30 cellular contexts compared by ENCODE assay signal in the genomic region with DNA sequence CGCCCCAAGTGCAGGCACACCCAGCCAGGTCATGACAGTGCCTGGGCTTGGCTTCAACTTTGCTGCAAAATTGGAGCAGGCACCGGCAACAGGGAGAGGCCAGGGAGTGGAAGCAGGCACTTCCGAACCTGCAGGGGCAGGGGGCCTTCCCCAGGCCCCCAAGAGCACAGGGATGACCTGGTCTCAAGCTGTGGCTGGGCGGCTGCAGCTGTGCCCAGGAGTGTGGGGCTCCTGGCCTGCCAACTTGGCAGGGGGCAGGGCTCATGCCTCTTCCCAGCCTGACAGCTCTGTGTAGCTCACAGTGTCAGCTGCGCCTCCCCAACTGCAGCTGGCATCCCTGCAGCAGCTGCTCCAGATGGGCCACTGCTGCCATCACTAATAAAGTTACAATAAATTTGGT. TPM values are rescaled to one million over a fixed set of nuclear protein-coding genes. Genes with fewer than 3 reads are reported as not detected.
DNase-seq lines count a peak whose midpoint lies in the region; ATAC-seq and TF ChIP-seq lines count a peak whose summit lies in the region.
"Had no signal": no experiment of that assay in that cellular context is flagged by ENCODE, and none has a peak within 500 bp of the region (broad histone marks: within the 10 kb centered on the region; RNA-seq: fewer than 3 reads in every experiment).

No MANE protein-coding gene starts in this region.

- ATAC-seq in SK-N-SH treated with all-trans-retinoic acid at 6 μM for 48 hours (no peak), HG03442 (IDR thresholded peaks at IDR 0.05; ENCODE audit: unreplicated experiment) (no peak), HG03342 (IDR thresholded peaks at IDR 0.05; ENCODE audit: unreplicated experiment) (no peak)
- no peak for ATAC-seq in activated CD8-positive, alpha-beta memory T cell treated with anti-CD3 and anti-CD28 coated beads, Interleukin-2, amount 10 ng/mL, durations not matched to agents 7 days and 5 days
- ATAC-seq: activated T-cell treated with anti-CD3 and anti-CD28 coated beads, Interleukin-2, amount 50 U/mL, for 72 hours had no signal

- peaks cover 11% of the 10 kb centered on the region in 2 experiments; a peak in 3 of 4 replicates for H3K4me1 ChIP-seq in SK-N-SH (ENCODE audit: control insufficient read depth in 1 of 2, insufficient read depth in 2 of 2, low read depth in 1 of 2, low read length in 1 of 2)

- H3K27ac ChIP-seq in SK-N-SH (ENCODE audit: low read depth in 2 of 2, low read length in 1 of 2), result no peak overlapping the region
- H3K27ac ChIP-seq: hepatocyte, HL-60, ovary, thyroid gland, WERI-Rb-1 had no signal

- no peaks in the 10 kb centered on the region for H3K9me2 ChIP-seq in SK-N-SH

- H3K4me2 ChIP-seq in SK-N-SH, result no peak overlapping the region
- H3K4me2 ChIP-seq: hepatocyte had no signal

- POLR2A ChIA-PET in SK-N-SH (lab: Yijun Ruan, JAX), result interaction anchor here (0.5 kb wide), 1 partner anchor 493 kb away, joined by 4 read pairs; no protein-coding TSS in a partner anchor

- DNase-seq in SK-N-SH (peak; percentile 12), SHP77 (lab: John Stamatoyannopoulos, UW) (peak; percentile 14 to 60), head of caudate nucleus (peak in 23 of 42 donors; percentile 1 to 59 (median 29)), posterior vena cava (ENCODE audit: low spot score) (peak; percentile 59)
- no peak for DNase-seq in activated CD8-positive, alpha-beta memory T cell treated with anti-CD3 and anti-CD28 coated beads, Interleukin-2, amount 10 ng/mL, durations not matched to agents 7 days and 5 days
- DNase-seq: activated CD4-positive, alpha-beta T cell treated with anti-CD3 and anti-CD28 coated beads, Interleukin-2, amount 10 ng/mL, durations not matched to agents 7 days and 5 days; activated naive CD4-positive, alpha-beta T cell treated with Interleukin-2 at 50 U/mL for 16 hours; activated T-cell treated with anti-CD3 and anti-CD28 coated beads, Interleukin-2, amount 50 U/mL, for 72 hours; CD4-positive, alpha-beta T cell; effector memory CD4-positive, alpha-beta T cell; erythroblast; HFFc6; NCI-H1436 treated with DMSO at 0.1 percent for 48 hours; NCI-H2107; NCI-H446; NCI-H82; nephron progenitor cell; OCI-M1; ovary; T1000; thyroid gland; WERI-Rb-1 had no signal

- H4K20me1 ChIP-seq in SK-N-SH (ENCODE audit: insufficient read depth), result peaks cover 5% of the 10 kb centered on the region; the same call in 1 of the 2 replicates

- no peaks in the 10 kb centered on the region for H3K4me1 Mint-ChIP-seq in activated CD8-positive, alpha-beta memory T cell treated with anti-CD3 and anti-CD28 coated beads, Interleukin-2, amount 10 ng/mL, durations not matched to agents 7 days and 5 days
- H3K4me1 Mint-ChIP-seq: activated CD4-positive, alpha-beta T cell treated with anti-CD3 and anti-CD28 coated beads, Interleukin-2, amount 10 ng/mL, durations not matched to agents 7 days and 5 days had no signal

- TF ChIP-seq RAD21 in SK-N-SH (IDR thresholded peaks at IDR 0.05; ENCODE audit: low read length), result no peak

- peaks cover 16% of the 10 kb centered on the region for H3F3A ChIP-seq in SK-N-SH (replicated peaks; ENCODE audit: insufficient read depth)

- no peak overlapping the region for H2AFZ ChIP-seq in SK-N-SH (ENCODE audit: low read depth)
- H2AFZ ChIP-seq: hepatocyte had no signal

- H3K4me3 Mint-ChIP-seq in activated CD8-positive, alpha-beta memory T cell treated with anti-CD3 and anti-CD28 coated beads, Interleukin-2, amount 10 ng/mL, durations not matched to agents 7 days and 5 days, result no peak overlapping the region
- H3K4me3 Mint-ChIP-seq: activated CD4-positive, alpha-beta T cell treated with anti-CD3 and anti-CD28 coated beads, Interleukin-2, amount 10 ng/mL, durations not matched to agents 7 days and 5 days; activated T-cell treated with anti-CD3 and anti-CD28 coated beads, Interleukin-2, amount 50 U/mL, for 72 hours; brain; CD4-positive, alpha-beta T cell; HFFc6; mesothelial cell of epicardium; nephron progenitor cell; stimulated activated naive CD8-positive, alpha-beta T cell treated with anti-CD3 and anti-CD28 coated beads, Interleukin-15, Interleukin-2, amounts not matched to agents 100 ng/mL and 50 ng/mL, for 24 hours had no signal

- no peak for TF ChIP-seq CTCF in SK-N-SH (IDR thresholded peaks at IDR 0.05)

- H3K9ac ChIP-seq in SK-N-SH, result no peak overlapping the region

- no peaks in the 10 kb centered on the region for H3K36me3 ChIP-seq in SK-N-SH (replicated peaks in 1 of 2; ENCODE audit: control insufficient read depth in 1 of 2, insufficient read depth in 2 of 2, low read length in 1 of 2)
- H3K36me3 ChIP-seq: ovary, thyroid gland, WERI-Rb-1 had no signal

- H3K27me3 Mint-ChIP-seq in activated CD8-positive, alpha-beta memory T cell treated with anti-CD3 and anti-CD28 coated beads, Interleukin-2, amount 10 ng/mL, durations not matched to agents 7 days and 5 days, result no peaks in the 10 kb centered on the region
- H3K27me3 Mint-ChIP-seq: activated CD4-positive, alpha-beta T cell treated with anti-CD3 and anti-CD28 coated beads, Interleukin-2, amount 10 ng/mL, durations not matched to agents 7 days and 5 days; brain; CD4-positive, alpha-beta T cell; stimulated activated naive CD8-positive, alpha-beta T cell treated with anti-CD3 and anti-CD28 coated beads, Interleukin-15, Interleukin-2, amounts not matched to agents 100 ng/mL and 50 ng/mL, for 24 hours had no signal

- H3K9me3 ChIP-seq in SK-N-SH, result no peaks in the 10 kb centered on the region
- H3K9me3 ChIP-seq: ovary, thyroid gland had no signal

- H3K36me3 Mint-ChIP-seq in activated CD8-positive, alpha-beta memory T cell treated with anti-CD3 and anti-CD28 coated beads, Interleukin-2, amount 10 ng/mL, durations not matched to agents 7 days and 5 days, result no peaks in the 10 kb centered on the region
- H3K36me3 Mint-ChIP-seq: mesothelial cell of epicardium had no signal

- H3K27me3 ChIP-seq in SK-N-SH (ENCODE audit: insufficient read depth), result no peaks in the 10 kb centered on the region
- H3K27me3 ChIP-seq: hepatocyte, ovary, thyroid gland had no signal

- H3K9me3 Mint-ChIP-seq in activated CD8-positive, alpha-beta memory T cell treated with anti-CD3 and anti-CD28 coated beads, Interleukin-2, amount 10 ng/mL, durations not matched to agents 7 days and 5 days (ENCODE audit: low read depth), result no peaks in the 10 kb centered on the region
- H3K9me3 Mint-ChIP-seq: activated CD4-positive, alpha-beta T cell treated with anti-CD3 and anti-CD28 coated beads, Interleukin-2, amount 10 ng/mL, durations not matched to agents 7 days and 5 days; activated T-cell treated with anti-CD3 and anti-CD28 coated beads, Interleukin-2, amount 50 U/mL, for 72 hours; brain; CD4-positive, alpha-beta T cell; HFFc6; mesothelial cell of epicardium; nephron progenitor cell; stimulated activated naive CD8-positive, alpha-beta T cell treated with anti-CD3 and anti-CD28 coated beads, Interleukin-15, Interleukin-2, amounts not matched to agents 100 ng/mL and 50 ng/mL, for 24 hours had no signal

- H3K4me3 ChIP-seq in SK-N-SH (ENCODE audit: low read depth in 2 of 2, low read length in 1 of 2), result no peak overlapping the region
- H3K4me3 ChIP-seq: hepatocyte, ovary, thyroid gland had no signal

- no peaks in the 10 kb centered on the region for H3K79me2 ChIP-seq in SK-N-SH (ENCODE audit: insufficient read depth)
- H3K79me2 ChIP-seq: hepatocyte had no signal

- H3K27ac Mint-ChIP-seq in activated CD8-positive, alpha-beta memory T cell treated with anti-CD3 and anti-CD28 coated beads, Interleukin-2, amount 10 ng/mL, durations not matched to agents 7 days and 5 days, result no peak overlapping the region
- H3K27ac Mint-ChIP-seq: activated CD4-positive, alpha-beta T cell treated with anti-CD3 and anti-CD28 coated beads, Interleukin-2, amount 10 ng/mL, durations not matched to agents 7 days and 5 days; activated T-cell treated with anti-CD3 and anti-CD28 coated beads, Interleukin-2, amount 50 U/mL, for 72 hours; CD4-positive, alpha-beta T cell; HFFc6; mesothelial cell of epicardium; nephron progenitor cell; stimulated activated naive CD8-positive, alpha-beta T cell treated with anti-CD3 and anti-CD28 coated beads, Interleukin-15, Interleukin-2, amounts not matched to agents 100 ng/mL and 50 ng/mL, for 24 hours had no signal

- CTCF ChIA-PET in SK-N-SH (lab: Yijun Ruan, JAX), result interaction anchor here (1.1 to 2.7 kb wide), 4 partner anchors 10 to 22 kb away, joined by 3 to 10 read pairs (median 4); no protein-coding TSS in a partner anchor
- CTCF ChIA-PET in activated CD8-positive, alpha-beta memory T cell treated with anti-CD3 and anti-CD28 coated beads, Interleukin-2, amount 10 ng/mL, durations not matched to agents 7 days and 5 days (lab: Charles Lee), result no interaction called here

- WGBS in SK-N-SH (ENCODE audit: low lambda C conversion rate), result 67% methylated on average over 1 of the region's 5 CpGs

- no peak for TF ChIP-seq EP300 in SK-N-SH (IDR thresholded peaks at IDR 0.05; ENCODE audit: borderline replicate concordance in 1 of 2, low read depth in 1 of 2, low read length in 1 of 2)

- intact Hi-C loops in head of caudate nucleus (cut with DNase I), result no loop called here
- intact Hi-C loops in posterior vena cava (cut with DNase I), result no loop called here

TF ChIP-seq in SK-N-SH, 30 proteins besides CTCF, POLR2A, EP300 and RAD21:
- TF ChIP-seq FOXJ3 (CRISPR knock-in tag; IDR thresholded peaks at IDR 0.05) (no peak), MEF2A (IDR thresholded peaks at IDR 0.05; ENCODE audit: borderline replicate concordance, low read depth) (no peak), CHD2 (IDR thresholded peaks at IDR 0.05; ENCODE audit: low read length, partially characterized antibody) (no peak), MXI1 (IDR thresholded peaks at IDR 0.05; ENCODE audit: low read depth, low read length) (peak; percentile 16; the same call in 1 of the 2 replicates)

TF ChIP-seq in SK-N-SH treated with all-trans-retinoic acid at 6 μM for 48 hours, 23 proteins besides CTCF, POLR2A, EP300 and RAD21 (continues in another document):
- TF ChIP-seq ARNTL (CRISPR knock-in tag; IDR thresholded peaks at IDR 0.05; ENCODE audit: borderline replicate concordance, low read depth) (no peak), GLIS3 (CRISPR knock-in tag; IDR thresholded peaks at IDR 0.05) (no peak)

RNA-seq across cellular contexts. Expression of a gene that starts 51.5 kb away (rescaled TPM):
- polyA plus RNA-seq in SK-N-SH (2012; rRNA removed), result 5.9 and 7.7 TPM in 2 replicates
- polyA plus RNA-seq in SK-N-SH (2012; cell fraction: cytosol; rRNA removed), result 5.7 and 6.1 TPM in 2 replicates
- 11.6 and 15.3 TPM in 2 replicates for polyA plus RNA-seq in SK-N-SH (2012; cell fraction: nucleus; rRNA removed)
- 1 to 10 TPM; 8.0 to 8.4 TPM for total RNA-seq in posterior vena cava
- total RNA-seq in activated CD8-positive, alpha-beta memory T cell treated with anti-CD3 and anti-CD28 coated beads, Interleukin-2, amount 10 ng/mL, durations not matched to agents 7 days and 5 days, result 10 to 100 TPM; 13.6 to 14.9 TPM
